1 cellular context compared by ENCODE assay signal in genomic region chr1:50929376-50929958, GRCh38.
TF ChIP-seq lines count a peak whose summit lies in the region.

No MANE protein-coding gene starts in this region.

TF ChIP-seq in H1, 55 proteins besides CTCF, POLR2A, EP300 and RAD21 (continued from another document):
- TF ChIP-seq, protein P1, sequence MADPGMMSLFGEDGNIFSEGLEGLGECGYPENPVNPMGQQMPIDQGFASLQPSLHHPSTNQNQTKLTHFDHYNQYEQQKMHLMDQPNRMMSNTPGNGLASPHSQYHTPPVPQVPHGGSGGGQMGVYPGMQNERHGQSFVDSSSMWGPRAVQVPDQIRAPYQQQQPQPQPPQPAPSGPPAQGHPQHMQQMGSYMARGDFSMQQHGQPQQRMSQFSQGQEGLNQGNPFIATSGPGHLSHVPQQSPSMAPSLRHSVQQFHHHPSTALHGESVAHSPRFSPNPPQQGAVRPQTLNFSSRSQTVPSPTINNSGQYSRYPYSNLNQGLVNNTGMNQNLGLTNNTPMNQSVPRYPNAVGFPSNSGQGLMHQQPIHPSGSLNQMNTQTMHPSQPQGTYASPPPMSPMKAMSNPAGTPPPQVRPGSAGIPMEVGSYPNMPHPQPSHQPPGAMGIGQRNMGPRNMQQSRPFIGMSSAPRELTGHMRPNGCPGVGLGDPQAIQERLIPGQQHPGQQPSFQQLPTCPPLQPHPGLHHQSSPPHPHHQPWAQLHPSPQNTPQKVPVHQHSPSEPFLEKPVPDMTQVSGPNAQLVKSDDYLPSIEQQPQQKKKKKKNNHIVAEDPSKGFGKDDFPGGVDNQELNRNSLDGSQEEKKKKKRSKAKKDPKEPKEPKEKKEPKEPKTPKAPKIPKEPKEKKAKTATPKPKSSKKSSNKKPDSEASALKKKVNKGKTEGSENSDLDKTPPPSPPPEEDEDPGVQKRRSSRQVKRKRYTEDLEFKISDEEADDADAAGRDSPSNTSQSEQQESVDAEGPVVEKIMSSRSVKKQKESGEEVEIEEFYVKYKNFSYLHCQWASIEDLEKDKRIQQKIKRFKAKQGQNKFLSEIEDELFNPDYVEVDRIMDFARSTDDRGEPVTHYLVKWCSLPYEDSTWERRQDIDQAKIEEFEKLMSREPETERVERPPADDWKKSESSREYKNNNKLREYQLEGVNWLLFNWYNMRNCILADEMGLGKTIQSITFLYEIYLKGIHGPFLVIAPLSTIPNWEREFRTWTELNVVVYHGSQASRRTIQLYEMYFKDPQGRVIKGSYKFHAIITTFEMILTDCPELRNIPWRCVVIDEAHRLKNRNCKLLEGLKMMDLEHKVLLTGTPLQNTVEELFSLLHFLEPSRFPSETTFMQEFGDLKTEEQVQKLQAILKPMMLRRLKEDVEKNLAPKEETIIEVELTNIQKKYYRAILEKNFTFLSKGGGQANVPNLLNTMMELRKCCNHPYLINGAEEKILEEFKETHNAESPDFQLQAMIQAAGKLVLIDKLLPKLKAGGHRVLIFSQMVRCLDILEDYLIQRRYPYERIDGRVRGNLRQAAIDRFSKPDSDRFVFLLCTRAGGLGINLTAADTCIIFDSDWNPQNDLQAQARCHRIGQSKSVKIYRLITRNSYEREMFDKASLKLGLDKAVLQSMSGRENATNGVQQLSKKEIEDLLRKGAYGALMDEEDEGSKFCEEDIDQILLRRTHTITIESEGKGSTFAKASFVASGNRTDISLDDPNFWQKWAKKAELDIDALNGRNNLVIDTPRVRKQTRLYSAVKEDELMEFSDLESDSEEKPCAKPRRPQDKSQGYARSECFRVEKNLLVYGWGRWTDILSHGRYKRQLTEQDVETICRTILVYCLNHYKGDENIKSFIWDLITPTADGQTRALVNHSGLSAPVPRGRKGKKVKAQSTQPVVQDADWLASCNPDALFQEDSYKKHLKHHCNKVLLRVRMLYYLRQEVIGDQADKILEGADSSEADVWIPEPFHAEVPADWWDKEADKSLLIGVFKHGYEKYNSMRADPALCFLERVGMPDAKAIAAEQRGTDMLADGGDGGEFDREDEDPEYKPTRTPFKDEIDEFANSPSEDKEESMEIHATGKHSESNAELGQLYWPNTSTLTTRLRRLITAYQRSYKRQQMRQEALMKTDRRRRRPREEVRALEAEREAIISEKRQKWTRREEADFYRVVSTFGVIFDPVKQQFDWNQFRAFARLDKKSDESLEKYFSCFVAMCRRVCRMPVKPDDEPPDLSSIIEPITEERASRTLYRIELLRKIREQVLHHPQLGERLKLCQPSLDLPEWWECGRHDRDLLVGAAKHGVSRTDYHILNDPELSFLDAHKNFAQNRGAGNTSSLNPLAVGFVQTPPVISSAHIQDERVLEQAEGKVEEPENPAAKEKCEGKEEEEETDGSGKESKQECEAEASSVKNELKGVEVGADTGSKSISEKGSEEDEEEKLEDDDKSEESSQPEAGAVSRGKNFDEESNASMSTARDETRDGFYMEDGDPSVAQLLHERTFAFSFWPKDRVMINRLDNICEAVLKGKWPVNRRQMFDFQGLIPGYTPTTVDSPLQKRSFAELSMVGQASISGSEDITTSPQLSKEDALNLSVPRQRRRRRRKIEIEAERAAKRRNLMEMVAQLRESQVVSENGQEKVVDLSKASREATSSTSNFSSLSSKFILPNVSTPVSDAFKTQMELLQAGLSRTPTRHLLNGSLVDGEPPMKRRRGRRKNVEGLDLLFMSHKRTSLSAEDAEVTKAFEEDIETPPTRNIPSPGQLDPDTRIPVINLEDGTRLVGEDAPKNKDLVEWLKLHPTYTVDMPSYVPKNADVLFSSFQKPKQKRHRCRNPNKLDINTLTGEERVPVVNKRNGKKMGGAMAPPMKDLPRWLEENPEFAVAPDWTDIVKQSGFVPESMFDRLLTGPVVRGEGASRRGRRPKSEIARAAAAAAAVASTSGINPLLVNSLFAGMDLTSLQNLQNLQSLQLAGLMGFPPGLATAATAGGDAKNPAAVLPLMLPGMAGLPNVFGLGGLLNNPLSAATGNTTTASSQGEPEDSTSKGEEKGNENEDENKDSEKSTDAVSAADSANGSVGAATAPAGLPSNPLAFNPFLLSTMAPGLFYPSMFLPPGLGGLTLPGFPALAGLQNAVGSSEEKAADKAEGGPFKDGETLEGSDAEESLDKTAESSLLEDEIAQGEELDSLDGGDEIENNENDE (IDR thresholded peaks at IDR 0.05; ENCODE audit: insufficient replicate concordance, low read length) = no peak
- TF ChIP-seq BACH1 (IDR thresholded peaks at IDR 0.05; ENCODE audit: low read length) = no peak
- no peak for TF ChIP-seq EGR1 (IDR thresholded peaks at IDR 0.05; ENCODE audit: borderline replicate concordance, low read depth, low read length)
- TF ChIP-seq JUND (IDR thresholded peaks at IDR 0.05; ENCODE audit: low read length) = no peak
- no peak for TF ChIP-seq MAX (IDR thresholded peaks at IDR 0.05)
- no peak for TF ChIP-seq BCL11A (IDR thresholded peaks at IDR 0.05; ENCODE audit: low read depth in 2 of 2, low read length in 2 of 2)
- no peak for TF ChIP-seq YY1 (IDR thresholded peaks at IDR 0.05; ENCODE audit: low read depth, low read length)
- no peak for TF ChIP-seq FOSL1 (IDR thresholded peaks at IDR 0.05; ENCODE audit: insufficient read depth, low read depth, low read length)
- no peak for TF ChIP-seq SAP30 (IDR thresholded peaks at IDR 0.05; ENCODE audit: insufficient read depth, insufficient replicate concordance, low read length)
- TF ChIP-seq SP4 (IDR thresholded peaks at IDR 0.05; ENCODE audit: low read length) = no peak
- TF ChIP-seq, protein P2, sequence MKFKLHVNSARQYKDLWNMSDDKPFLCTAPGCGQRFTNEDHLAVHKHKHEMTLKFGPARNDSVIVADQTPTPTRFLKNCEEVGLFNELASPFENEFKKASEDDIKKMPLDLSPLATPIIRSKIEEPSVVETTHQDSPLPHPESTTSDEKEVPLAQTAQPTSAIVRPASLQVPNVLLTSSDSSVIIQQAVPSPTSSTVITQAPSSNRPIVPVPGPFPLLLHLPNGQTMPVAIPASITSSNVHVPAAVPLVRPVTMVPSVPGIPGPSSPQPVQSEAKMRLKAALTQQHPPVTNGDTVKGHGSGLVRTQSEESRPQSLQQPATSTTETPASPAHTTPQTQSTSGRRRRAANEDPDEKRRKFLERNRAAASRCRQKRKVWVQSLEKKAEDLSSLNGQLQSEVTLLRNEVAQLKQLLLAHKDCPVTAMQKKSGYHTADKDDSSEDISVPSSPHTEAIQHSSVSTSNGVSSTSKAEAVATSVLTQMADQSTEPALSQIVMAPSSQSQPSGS (IDR thresholded peaks at IDR 0.05; ENCODE audit: low read length) = no peak
- no peak for TF ChIP-seq SRF (IDR thresholded peaks at IDR 0.05; ENCODE audit: low read depth, low read length)
- no peak for TF ChIP-seq CHD2 (IDR thresholded peaks at IDR 0.05; ENCODE audit: low read length)
